In genomic region chr9:98707158-98708102, GRCh38 we compare ENCODE assay signal across 9 cellular contexts. TPM values are rescaled to one million over a fixed set of nuclear protein-coding genes. Genes with fewer than 3 reads are reported as not detected.
A peak's percentile ranks its signal among the peaks of the same experiment; 100 is the strongest.
DNase-seq lines count a peak whose midpoint lies in the region; ATAC-seq and TF ChIP-seq lines count a peak whose summit lies in the region.
"Had no signal": no experiment of that assay in that cellular context is flagged by ENCODE, and none has a peak within 500 bp of the region (broad histone marks: within the 10 kb centered on the region; RNA-seq: fewer than 3 reads in every experiment).

No MANE protein-coding gene starts in this region.

- H3K27ac ChIP-seq in HL-60 (replicated peaks) (no peak overlapping the region), neural progenitor cell (no peak overlapping the region)
- H3K27ac ChIP-seq: thoracic aorta had no signal

- DNase-seq in EL (peak; percentile 83), HL-60 (ENCODE audit: low read depth in 1 of 2, low spot score in 1 of 2) (peak; percentile 12 to 47), SHP77 (lab: John Stamatoyannopoulos, UW) (peak; percentile 82 to 92), fibroblast of peridontal ligament (ENCODE audit: extremely low read depth) (peak; percentile 34), neural progenitor cell (ENCODE audit: low spot score) (peak; percentile 94)

- no peaks in the 10 kb centered on the region for H3K36me3 ChIP-seq in neural progenitor cell
- H3K36me3 ChIP-seq: thoracic aorta had no signal

- H4K20me1 ChIP-seq in neural progenitor cell (ENCODE audit: low read depth) = peaks cover 34% of the 10 kb centered on the region

- peaks cover 9% of the 10 kb centered on the region for H3K4me1 Mint-ChIP-seq in neural progenitor cell

- H3K27me3 Mint-ChIP-seq in neural progenitor cell (ENCODE audit: insufficient read depth, low read depth) = peaks cover 64% of the 10 kb centered on the region

- ATAC-seq in GM21576 (IDR thresholded peaks at IDR 0.05; ENCODE audit: unreplicated experiment) (no peak), GM19397 (IDR thresholded peaks at IDR 0.05; ENCODE audit: unreplicated experiment) (no peak), GM18861 (IDR thresholded peaks at IDR 0.05; ENCODE audit: unreplicated experiment) (no peak)

- H3K9me3 Mint-ChIP-seq in neural progenitor cell = no peaks in the 10 kb centered on the region

- no peak overlapping the region for H3K27ac Mint-ChIP-seq in neural progenitor cell

- H3K4me3 Mint-ChIP-seq in neural progenitor cell = peak overlapping the region; percentile 79

- no peak overlapping the region for H3K9ac ChIP-seq in neural progenitor cell

- peak overlapping the region; percentile 84 for H3K4me2 ChIP-seq in neural progenitor cell

- H3K79me2 ChIP-seq in neural progenitor cell (ENCODE audit: low read depth) = no peaks in the 10 kb centered on the region

- peaks cover 40% of the 10 kb centered on the region for H3K27me3 ChIP-seq in HL-60 (ENCODE audit: insufficient read depth, poor library complexity, severe bottlenecking)
- peaks cover 87% of the 10 kb centered on the region for H3K27me3 ChIP-seq in neural progenitor cell

- TF ChIP-seq CTCF in HL-60 (IDR thresholded peaks at IDR 0.05; ENCODE audit: insufficient read depth, low read length) = peak; percentile 12
- peak; percentile 74 for TF ChIP-seq CTCF in neural progenitor cell (IDR thresholded peaks at IDR 0.05)

- peak overlapping the region; percentile 75 for H2AFZ ChIP-seq in neural progenitor cell (replicated peaks)

- peaks cover 5% of the 10 kb centered on the region for H3F3A ChIP-seq in neural progenitor cell (ENCODE audit: low read depth)

- H3K4me3 ChIP-seq in HL-60 (replicated peaks; ENCODE audit: insufficient read depth, low read length) (no peak overlapping the region), neural progenitor cell (peak overlapping the region; percentile 49)
- H3K4me3 ChIP-seq: thoracic aorta had no signal

- no peaks in the 10 kb centered on the region for H3K36me3 Mint-ChIP-seq in neural progenitor cell

- no peaks in the 10 kb centered on the region for H3K9me3 ChIP-seq in neural progenitor cell (ENCODE audit: low read depth)
- H3K9me3 ChIP-seq: thoracic aorta had no signal

- peaks cover 4% of the 10 kb centered on the region for H3K4me1 ChIP-seq in neural progenitor cell

RNA-seq across cellular contexts. Expression of gene GABBR2, which starts 1.3 kb away (rescaled TPM):
- 0.03 TPM in 1 of 2 replicates, not detected in the other for total RNA-seq in neural progenitor cell (ENCODE audit: low replicate concordance)
- total RNA-seq: thoracic aorta had no signal

Comparison
In these comparisons a context has a peak if more than half of its experiments do, and no peak if none do; other contexts are left out.
1. DNase-seq: peak in every context shown above with its lines; median percentile 94 in neural progenitor cell; 87 in SHP77; 83 in EL; 34 in fibroblast of peridontal ligament; 30 in HL-60.